Comparison of ENCODE assay signal across 8 cellular contexts in the genomic region with DNA sequence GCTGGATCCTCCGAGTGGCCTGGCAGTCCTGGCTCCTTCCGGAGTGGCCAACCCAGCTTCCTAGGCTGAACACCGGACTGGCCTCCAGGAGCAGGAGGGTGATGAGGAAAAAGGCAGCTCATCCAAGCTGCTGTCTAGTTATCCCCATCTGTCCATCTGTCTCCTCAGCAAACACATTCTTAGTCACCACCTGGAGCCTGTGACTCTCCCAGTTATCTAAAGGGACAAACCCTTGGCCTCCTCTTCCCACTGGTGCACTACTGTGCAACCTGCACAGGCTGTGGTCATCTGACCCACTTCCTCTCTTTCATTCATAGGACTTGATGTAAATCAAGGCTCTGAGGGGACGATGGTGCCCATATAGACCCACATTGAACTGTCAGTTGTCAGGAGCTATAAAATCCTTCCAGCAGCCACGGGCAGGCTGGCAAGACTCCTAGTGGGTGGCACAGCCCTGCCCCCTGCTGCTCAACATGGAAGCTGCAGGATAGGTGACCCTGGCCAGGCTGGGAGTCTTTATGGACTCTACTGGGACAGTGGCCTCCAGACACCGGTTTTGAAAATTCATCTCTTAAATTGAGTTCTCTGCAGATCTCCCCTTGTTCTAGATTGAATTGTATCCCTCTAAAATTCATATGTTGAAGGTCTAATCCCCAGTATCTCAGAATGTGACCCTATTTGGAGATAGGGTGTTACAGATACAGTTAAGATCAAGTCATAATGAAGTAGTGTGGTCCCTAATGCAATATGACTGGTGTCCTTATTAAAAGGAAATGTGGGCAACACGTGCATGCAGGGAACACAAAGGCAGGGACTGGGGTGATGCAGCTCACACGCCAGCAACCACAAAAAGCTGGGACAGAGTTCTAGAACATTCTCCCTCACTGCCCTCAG. TPM values are rescaled to one million over a fixed set of nuclear protein-coding genes. Genes with fewer than 3 reads are reported as not detected.
DNase-seq lines count a peak whose midpoint lies in the region; ATAC-seq and TF ChIP-seq lines count a peak whose summit lies in the region.

No MANE protein-coding gene starts in this region.

- CTCF ChIA-PET in A673 (lab: Charles Lee) = interaction anchor here (0.6 to 1.8 kb wide), 17 partner anchors 17 to 701 kb away, joined by 3 to 47 read pairs (median 3); partner anchors contain the start of gene ASTL

- H3K27me3 ChIP-seq in A673 (replicated peaks; ENCODE audit: insufficient read depth, low read depth, low read length, poor library complexity) = no peaks in the 10 kb centered on the region
- H3K27me3 ChIP-seq in colonic mucosa = no peaks in the 10 kb centered on the region

- no peak for TF ChIP-seq POLR2A in lower leg skin (IDR thresholded peaks at IDR 0.05)

- ATAC-seq in GM18511 (IDR thresholded peaks at IDR 0.05; ENCODE audit: unreplicated experiment) = peak; percentile 86
- ATAC-seq in HG03354 (IDR thresholded peaks at IDR 0.05; ENCODE audit: poor library complexity, severe bottlenecking, unreplicated experiment) = peak; percentile 90

- H3K27ac ChIP-seq in A673 (ENCODE audit: low read depth, low read length, poor library complexity, severe bottlenecking) (no peak overlapping the region), colonic mucosa (no peak overlapping the region)

- H3K9me3 ChIP-seq in A673 (ENCODE audit: low read depth, low read length, poor library complexity, severe bottlenecking) (no peaks in the 10 kb centered on the region), colonic mucosa (no peaks in the 10 kb centered on the region)

- H3K4me1 ChIP-seq in A673 (ENCODE audit: insufficient read depth, low read length, poor library complexity, severe bottlenecking) (peaks cover under 1% of the 10 kb centered on the region), colonic mucosa (no peaks in the 10 kb centered on the region)

- H3K9ac ChIP-seq in colonic mucosa (ENCODE audit: low read depth in 2 of 2, low read length in 2 of 2) = no peak overlapping the region

- WGBS in lower leg skin, 2 donors = 47 to 49% methylated on average over 8 of the region's 8 CpGs

- no TSS peak for BruUV-seq in A673 (replicated peaks; lab: Mats Ljungman, UMichigan)

- DNase-seq in A673 (ENCODE audit: low spot score) (peak; percentile 78), NCI-H524 treated with DMSO at 0.1 percent for 48 hours (lab: John Stamatoyannopoulos, UW) (peak; percentile 76), colonic mucosa (peak; percentile 86), lower leg skin (ENCODE audit: low spot score in 2 of 2) (peak; percentile 53 to 94)
- DNase-seq in activated CD4-positive, alpha-beta T cell treated with anti-CD3 and anti-CD28 coated beads, Interleukin-2, amount 50 U/mL, for 1 hour = peak; percentile 84
- DNase-seq in stimulated activated CD8-positive, alpha-beta memory T cell treated with anti-CD3 and anti-CD28 coated beads, Interleukin-12 subunit alpha, Interleukin-12 subunit beta, amount 100 ng/mL, for 1 hour (ENCODE audit: low read depth) = peak; percentile 76

- no peaks in the 10 kb centered on the region for H3K36me3 ChIP-seq in A673 (ENCODE audit: insufficient read depth, low read length, poor library complexity, severe bottlenecking)
- H3K36me3 ChIP-seq in colonic mucosa = no peaks in the 10 kb centered on the region

- TF ChIP-seq CTCF in A673 (conservative IDR thresholded peaks at IDR 0.05; ENCODE audit: low read depth, low read length) = peak; percentile 91
- peak; percentile 95 for TF ChIP-seq CTCF in colonic mucosa (IDR thresholded peaks at IDR 0.05)
- TF ChIP-seq CTCF in lower leg skin (IDR thresholded peaks at IDR 0.05) = peak in 1 of 3 donors; percentile 47

- H3K4me3 ChIP-seq in A673 (ENCODE audit: low read depth, low read length, poor library complexity, severe bottlenecking) = no peak overlapping the region
- H3K4me3 ChIP-seq in colonic mucosa = no peak overlapping the region
- no peak overlapping the region for H3K4me3 ChIP-seq in lower leg skin (ENCODE audit: low read depth, poor library complexity, severe bottlenecking)

- intact Hi-C loops in A673 (cut with micrococcal nuclease; ENCODE audit: unreplicated experiment) (loop anchor here (1.0 to 10.0 kb wide), 3 partner anchors 36 to 182 kb away; partner anchors contain the start of genes ADRA2B and ASTL), colonic mucosa (cut with DNase I) (loop anchor here (10.0 kb wide), 1 partner anchor 170 kb away; no protein-coding TSS in a partner anchor), lower leg skin (cut with DNase I; ENCODE audit: low total_unique reads) (no loop called here)

- POLR2A ChIA-PET in A673 (lab: Charles Lee; ENCODE audit: low non-redundant PET) = interaction anchor here (0.6 kb wide), 1 partner anchor 93 kb away, joined by 3 read pairs; no protein-coding TSS in a partner anchor

RNA-seq across cellular contexts. Expression of gene DUSP2, which starts 29.3 kb away (rescaled TPM):
- total RNA-seq in A673 (2021) = 0.50 and 1.4 TPM in 2 replicates
- total RNA-seq in colonic mucosa = 1 to 10 TPM; 1.6 to 5.1 TPM
- total RNA-seq in lower leg skin = 10 to 100 TPM; 39.3 to 57.0 (median 48.8) TPM

RNA-seq across cellular contexts. Expression of gene STARD7, which starts 34.1 kb away (rescaled TPM):
- 189 and 201 TPM in 2 replicates for total RNA-seq in A673 (2021)
- total RNA-seq in colonic mucosa = 100 to 1,000 TPM; 102 to 179 TPM
- 100 to 1,000 TPM in 2 of 4 donors, 10 to 100 TPM in 2; 52.5 to 101 (median 77.2) TPM for total RNA-seq in lower leg skin

RNA-seq across cellular contexts. Expression of gene ASTL, which starts 36.2 kb away (rescaled TPM):
- total RNA-seq in A673 (2021) (not detected in 2 replicates), colonic mucosa (under 1 TPM in 1 of 2 donors, not detected in 1; 0.82 TPM), lower leg skin (1 to 10 TPM in 1 of 4 donors, under 1 TPM in 2, not detected in 1; 0.20 to 1.8 (median 0.63) TPM)

RNA-seq across cellular contexts. Expression of gene ADRA2B, which starts 58.1 kb away (rescaled TPM):
- total RNA-seq in A673 (2021) = 0.11 TPM in 1 of 2 replicates, not detected in the other
- total RNA-seq in colonic mucosa = under 1 TPM; 0.54 to 0.90 TPM
- 1 to 10 TPM in 1 of 4 donors, under 1 TPM in 3; 0.42 to 2.4 (median 0.97) TPM for total RNA-seq in lower leg skin

Comparison
In these comparisons a context has a peak if more than half of its experiments do, and no peak if none do; other contexts are left out.
1. RNA of gene DUSP2, which starts 29.3 kb away (total RNA-seq): 39.3 to 57.0 TPM in lower leg skin; 1.6 to 5.1 TPM in colonic mucosa and 0.50 to 1.4 TPM in A673; every median in the first group is over 4 times any median in the second.
2. Peak in every context shown above with its lines, with median percentiles within 50 percentile points of each other: DNase-seq.